Comparison of ENCODE assay signal across 1 cellular context in genomic region chr2:61416871-61417645, GRCh38.
TF ChIP-seq lines count a peak whose summit lies in the region.

No MANE protein-coding gene starts in this region.

TF ChIP-seq in A549, 52 proteins besides CTCF, POLR2A, EP300 and RAD21:
- TF ChIP-seq KDM1A (IDR thresholded peaks at IDR 0.05; ENCODE audit: low read depth) (no peak), RCOR1 (IDR thresholded peaks at IDR 0.05; ENCODE audit: low read depth, low read length) (no peak), ZC3H11A (IDR thresholded peaks at IDR 0.05) (no peak), NPAS2 (CRISPR knock-in tag; IDR thresholded peaks at IDR 0.05; ENCODE audit: borderline replicate concordance) (no peak), MAFK (IDR thresholded peaks at IDR 0.05; ENCODE audit: partially characterized antibody) (peak; percentile 45), HES2 (IDR thresholded peaks at IDR 0.05) (no peak)
- TF ChIP-seq, protein P1, sequence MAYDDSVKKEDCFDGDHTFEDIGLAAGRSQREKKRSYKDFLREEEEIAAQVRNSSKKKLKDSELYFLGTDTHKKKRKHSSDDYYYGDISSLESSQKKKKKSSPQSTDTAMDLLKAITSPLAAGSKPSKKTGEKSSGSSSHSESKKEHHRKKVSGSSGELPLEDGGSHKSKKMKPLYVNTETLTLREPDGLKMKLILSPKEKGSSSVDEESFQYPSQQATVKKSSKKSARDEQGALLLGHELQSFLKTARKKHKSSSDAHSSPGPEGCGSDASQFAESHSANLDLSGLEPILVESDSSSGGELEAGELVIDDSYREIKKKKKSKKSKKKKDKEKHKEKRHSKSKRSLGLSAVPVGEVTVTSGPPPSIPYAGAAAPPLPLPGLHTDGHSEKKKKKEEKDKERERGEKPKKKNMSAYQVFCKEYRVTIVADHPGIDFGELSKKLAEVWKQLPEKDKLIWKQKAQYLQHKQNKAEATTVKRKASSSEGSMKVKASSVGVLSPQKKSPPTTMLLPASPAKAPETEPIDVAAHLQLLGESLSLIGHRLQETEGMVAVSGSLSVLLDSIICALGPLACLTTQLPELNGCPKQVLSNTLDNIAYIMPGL (CRISPR knock-in tag; IDR thresholded peaks at IDR 0.05; ENCODE audit: borderline replicate concordance) = no peak
